ENCODE assay signal across 17 cellular contexts in genomic region chr14:25518347-25518746, GRCh38.
"Had no signal": no experiment of that assay in that cellular context is flagged by ENCODE, and none has a peak within 500 bp of the region (broad histone marks: within the 10 kb centered on the region; RNA-seq: fewer than 3 reads in every experiment).

No MANE protein-coding gene starts in this region.

- H3K36me3 Mint-ChIP-seq: activated naive CD4-positive, alpha-beta T cell treated with anti-CD3 and anti-CD28 coated beads, Interleukin-2, amount 10 ng/mL, durations not matched to agents 7 days and 5 days; stimulated activated memory B cell treated with anti-CD40 and anti-IgM and Interleukin-4, amounts not matched to agents 10 μg/mL and 1 μg/mL and 100 μg/mL, for 72 hours had no signal

- H3K4me1 Mint-ChIP-seq: activated CD4-positive, alpha-beta memory T cell treated with anti-CD3 and anti-CD28 coated beads, Interleukin-2, amount 10 ng/mL, durations not matched to agents 7 days and 5 days; activated CD4-positive, alpha-beta T cell treated with anti-CD3 and anti-CD28 coated beads, Interleukin-2, amount 10 ng/mL, durations not matched to agents 24 days and 14 days; activated naive CD4-positive, alpha-beta T cell treated with anti-CD3 and anti-CD28 coated beads, Interleukin-2, amount 10 ng/mL, durations not matched to agents 7 days and 5 days; nephron progenitor cell; stimulated activated memory B cell treated with anti-CD40 and anti-IgM and Interleukin-4, amounts not matched to agents 10 μg/mL and 1 μg/mL and 100 μg/mL, for 72 hours had no signal

- ATAC-seq: mucosa of descending colon; stimulated activated memory B cell treated with anti-CD40 and anti-IgM and Interleukin-4, amounts not matched to agents 10 μg/mL and 1 μg/mL and 100 μg/mL, for 72 hours had no signal

- DNase-seq: activated CD4-positive, alpha-beta memory T cell treated with anti-CD3 and anti-CD28 coated beads, Interleukin-2, amount 10 ng/mL, durations not matched to agents 7 days and 5 days; activated CD4-positive, alpha-beta T cell treated with anti-CD3 and anti-CD28 coated beads, Interleukin-2, amount 10 ng/mL, durations not matched to agents 24 days and 14 days; activated effector memory CD4-positive, alpha-beta T cell treated with anti-CD3 and anti-CD28 coated beads, Interleukin-2, amount 50 U/mL, for 16 hours; activated naive CD4-positive, alpha-beta T cell treated with anti-CD3 and anti-CD28 coated beads, Interleukin-2, amount 10 ng/mL, durations not matched to agents 7 days and 5 days; activated T-cell treated with anti-CD3 and anti-CD28 coated beads for 4 hours; amygdala; cerebellar nuclear complex; mesenchymal stem cell; mucosa of descending colon; nephron progenitor cell; posterior cingulate gyrus; sigmoid colon; stimulated activated CD4-positive, alpha-beta T cell treated with anti-CD3 and anti-CD28 coated beads, Interleukin-15, amount 100 ng/mL, for 24 hours; stomach; transverse colon had no signal

- H3K27me3 Mint-ChIP-seq: activated CD4-positive, alpha-beta memory T cell treated with anti-CD3 and anti-CD28 coated beads, Interleukin-2, amount 10 ng/mL, durations not matched to agents 7 days and 5 days; activated CD4-positive, alpha-beta T cell treated with anti-CD3 and anti-CD28 coated beads, Interleukin-2, amount 10 ng/mL, durations not matched to agents 24 days and 14 days; activated naive CD4-positive, alpha-beta T cell treated with anti-CD3 and anti-CD28 coated beads, Interleukin-2, amount 10 ng/mL, durations not matched to agents 7 days and 5 days; stimulated activated memory B cell treated with anti-CD40 and anti-IgM and Interleukin-4, amounts not matched to agents 10 μg/mL and 1 μg/mL and 100 μg/mL, for 72 hours had no signal

- H3K9me3 ChIP-seq: esophagus muscularis mucosa, mucosa of descending colon, sigmoid colon, stomach, transverse colon had no signal

- H3K4me3 Mint-ChIP-seq: activated CD4-positive, alpha-beta memory T cell treated with anti-CD3 and anti-CD28 coated beads, Interleukin-2, amount 10 ng/mL, durations not matched to agents 7 days and 5 days; activated CD4-positive, alpha-beta T cell treated with anti-CD3 and anti-CD28 coated beads, Interleukin-2, amount 10 ng/mL, durations not matched to agents 24 days and 14 days; activated naive CD4-positive, alpha-beta T cell treated with anti-CD3 and anti-CD28 coated beads, Interleukin-2, amount 10 ng/mL, durations not matched to agents 7 days and 5 days; nephron progenitor cell; stimulated activated memory B cell treated with anti-CD40 and anti-IgM and Interleukin-4, amounts not matched to agents 10 μg/mL and 1 μg/mL and 100 μg/mL, for 72 hours had no signal

- H3K27ac Mint-ChIP-seq: activated CD4-positive, alpha-beta memory T cell treated with anti-CD3 and anti-CD28 coated beads, Interleukin-2, amount 10 ng/mL, durations not matched to agents 7 days and 5 days; activated CD4-positive, alpha-beta T cell treated with anti-CD3 and anti-CD28 coated beads, Interleukin-2, amount 10 ng/mL, durations not matched to agents 24 days and 14 days; activated naive CD4-positive, alpha-beta T cell treated with anti-CD3 and anti-CD28 coated beads, Interleukin-2, amount 10 ng/mL, durations not matched to agents 7 days and 5 days; nephron progenitor cell; stimulated activated memory B cell treated with anti-CD40 and anti-IgM and Interleukin-4, amounts not matched to agents 10 μg/mL and 1 μg/mL and 100 μg/mL, for 72 hours had no signal
